In genomic region chr21:37548521-37548981, GRCh38 we compare ENCODE assay signal across 21 cellular contexts.
DNase-seq lines count a peak whose midpoint lies in the region; ATAC-seq and TF ChIP-seq lines count a peak whose summit lies in the region.
"Had no signal": no experiment of that assay in that cellular context is flagged by ENCODE, and none has a peak within 500 bp of the region (broad histone marks: within the 10 kb centered on the region; RNA-seq: fewer than 3 reads in every experiment).

No MANE protein-coding gene starts in this region.

- intact Hi-C loops in cardiac septum (cut with DNase I), result no loop called here

- H3K4me1 Mint-ChIP-seq in type B pancreatic cell (ENCODE audit: unreplicated experiment), result peaks cover 50% of the 10 kb centered on the region

- H3K4me3 ChIP-seq in right atrium auricular region, result no peak overlapping the region
- H3K4me3 ChIP-seq: A549, GM12878, GM23248 had no signal

- H3K27ac Mint-ChIP-seq in type B pancreatic cell, result peak overlapping the region; percentile 27
- H3K27ac Mint-ChIP-seq: CD14-positive monocyte had no signal

- H3K27me3 ChIP-seq in right atrium auricular region, result no peaks in the 10 kb centered on the region

- peaks cover 0 to 25% of the 10 kb centered on the region in 2 donors for H3K4me1 ChIP-seq in right atrium auricular region

- TF ChIP-seq CTCF in right atrium auricular region (IDR thresholded peaks at IDR 0.05) (no peak), type B pancreatic cell (conservative IDR thresholded peaks at IDR 0.05) (no peak)

- peak overlapping the region; percentile 12 for H3K4me3 Mint-ChIP-seq in type B pancreatic cell
- H3K4me3 Mint-ChIP-seq: CD14-positive monocyte had no signal

- no peaks in the 10 kb centered on the region for H3K9me3 ChIP-seq in right atrium auricular region
- H3K9me3 ChIP-seq: A549 had no signal

- DNase-seq in right atrium auricular region (ENCODE audit: low spot score) (peak; percentile 55), cardiac septum (ENCODE audit: low spot score) (no peak), dermis blood vessel endothelial cell (peak; percentile 8), myocyte (ENCODE audit: low read depth) (peak; percentile 22), type B pancreatic cell (ENCODE audit: extremely low spot score, unreplicated experiment) (no peak), NCI-H748 treated with DMSO at 0.1 percent for 48 hours (lab: John Stamatoyannopoulos, UW) (no peak), hippocampal formation (lab: John Stamatoyannopoulos, UW) (no peak)
- DNase-seq: COR-L47, DMS53, GM23248, KBM-7, NCI-H1105 treated with DMSO at 0.1 percent for 48 hours, NCI-H187 treated with DMSO at 0.1 percent for 48 hours, NCI-H2171, NCI-H510A, SHP77 had no signal

- peaks cover 6% of the 10 kb centered on the region for H3K27me3 Mint-ChIP-seq in type B pancreatic cell

- no peaks in the 10 kb centered on the region for H3K9me3 Mint-ChIP-seq in type B pancreatic cell

- no peak overlapping the region for H3K27ac ChIP-seq in right atrium auricular region
- H3K27ac ChIP-seq: A549, GM23248 had no signal

- ATAC-seq in GM19395 (IDR thresholded peaks at IDR 0.05; ENCODE audit: unreplicated experiment), result no peak
- ATAC-seq: A549, GM12878, HCT116 had no signal

- H3K36me3 ChIP-seq in right atrium auricular region, result no peaks in the 10 kb centered on the region

- no peaks in the 10 kb centered on the region for H3K36me3 Mint-ChIP-seq in type B pancreatic cell
- H3K36me3 Mint-ChIP-seq: CD14-positive monocyte had no signal

Comparison
In these comparisons a context has a peak if more than half of its experiments do, and no peak if none do; other contexts are left out.
1. DNase-seq: peak in right atrium auricular region (single experiment), dermis blood vessel endothelial cell (single experiment) and myocyte (single experiment); none in cardiac septum (single experiment), type B pancreatic cell (single experiment), NCI-H748 treated with DMSO at 0.1 percent for 48 hours (single experiment) and hippocampal formation (0 of 2).